16 cellular contexts compared by ENCODE assay signal in the genomic region with DNA sequence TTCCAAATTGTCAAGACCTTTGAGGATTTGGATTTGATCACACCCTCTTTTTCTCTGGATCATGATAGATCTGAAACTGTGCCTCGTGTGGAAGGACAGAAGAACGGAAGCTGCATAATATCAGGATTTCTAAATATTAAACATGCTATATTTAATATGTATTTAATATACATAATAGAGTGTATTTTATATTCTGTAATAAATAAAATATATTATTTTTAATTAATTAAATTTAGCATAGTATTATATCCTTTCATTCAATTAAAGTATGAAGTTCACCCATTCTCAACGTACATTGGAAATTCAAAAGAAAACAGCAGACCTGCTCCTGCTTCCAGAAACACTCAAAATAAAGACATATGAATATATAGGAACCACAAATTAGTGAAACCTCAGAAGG.
"Had no signal": no experiment of that assay in that cellular context is flagged by ENCODE, and none has a peak within 500 bp of the region (broad histone marks: within the 10 kb centered on the region; RNA-seq: fewer than 3 reads in every experiment).

No MANE protein-coding gene starts in this region.

- H3K27me3 ChIP-seq: gastroesophageal sphincter, ovary, right lobe of liver had no signal

- H3K27ac ChIP-seq: gastroesophageal sphincter, ovary, prostate gland, right lobe of liver had no signal

- H3K36me3 ChIP-seq: gastroesophageal sphincter, ovary, prostate gland, right lobe of liver had no signal

- ATAC-seq: left lobe of liver; mucosa of descending colon; naive thymus-derived CD8-positive, alpha-beta T cell; right lobe of liver had no signal

- H3K27ac Mint-ChIP-seq: naive thymus-derived CD8-positive, alpha-beta T cell; type B pancreatic cell had no signal

- H3K36me3 Mint-ChIP-seq: naive thymus-derived CD8-positive, alpha-beta T cell; type B pancreatic cell had no signal

- H3K27me3 Mint-ChIP-seq: type B pancreatic cell had no signal

- H3K4me1 ChIP-seq: gastroesophageal sphincter, prostate gland, right lobe of liver had no signal

- FAIRE-seq: endometrium, urothelium cell line had no signal

- H3K9me3 Mint-ChIP-seq: naive thymus-derived CD8-positive, alpha-beta T cell; type B pancreatic cell had no signal

- DNase-seq: effector memory CD4-positive, alpha-beta T cell; glutamatergic neuron; mucosa of descending colon; naive thymus-derived CD8-positive, alpha-beta T cell; ovary; right lobe of liver; stimulated activated CD4-positive, alpha-beta T cell treated with anti-CD3 and anti-CD28 coated beads, Interleukin-2, amount 100 ng/mL, for 24 hours; stimulated activated CD4-positive, alpha-beta T cell treated with anti-CD3 and anti-CD28 coated beads, Interleukin-4, amount 100 ng/mL, for 4 hours; stimulated activated naive CD4-positive, alpha-beta T cell had no signal

- H3K9me3 ChIP-seq: gastroesophageal sphincter, mucosa of descending colon, ovary, prostate gland, right lobe of liver had no signal

- H3K4me3 ChIP-seq: gastroesophageal sphincter, mucosa of descending colon, ovary, prostate gland, right lobe of liver had no signal

- H3K4me3 Mint-ChIP-seq: naive thymus-derived CD8-positive, alpha-beta T cell; neural crest cell; type B pancreatic cell had no signal
